25 cellular contexts compared by ENCODE assay signal in genomic region chr15:59013246-59013645, GRCh38.
"Had no signal": no experiment of that assay in that cellular context is flagged by ENCODE, and none has a peak within 500 bp of the region (broad histone marks: within the 10 kb centered on the region; RNA-seq: fewer than 3 reads in every experiment).

No MANE protein-coding gene starts in this region.

- H3K36me3 ChIP-seq: adrenal gland, gastrocnemius medialis, pancreas, uterus had no signal

- H3K4me3 ChIP-seq: adrenal gland, body of pancreas, gastrocnemius medialis, pancreas, transverse colon, uterus had no signal

- H3K36me3 Mint-ChIP-seq: activated naive CD8-positive, alpha-beta T cell; natural killer cell treated with Interleukin-12 subunit alpha and Interleukin-12 subunit beta and Interleukin-15 and Interleukin-18, amount 100 ng/mL, for 72 hours had no signal

- H3K27ac Mint-ChIP-seq: activated naive CD8-positive, alpha-beta T cell; activated T-cell treated with anti-CD3 and anti-CD28 coated beads, Interleukin-2, amount 50 U/mL, for 24 hours; activated T-helper 2 cell treated with anti-CD3 and anti-CD28 coated beads, Interferon-gamma antibody, Interleukin-2, Interleukin-4, amounts not matched to agents 10 μg/mL and 5 μg/mL and 100 μg/mL, durations not matched to agents 14 hours and 24 hours and 36 hours; dendritic cell treated with granulocyte-macrophage colony-stimulating factor and Interleukin-4, amounts not matched to agents 40 ng/mL and 50 ng/mL, for 4 days; natural killer cell treated with Interleukin-12 subunit alpha and Interleukin-12 subunit beta and Interleukin-15 and Interleukin-18, amount 100 ng/mL, for 72 hours; stimulated activated naive CD8-positive, alpha-beta T cell treated with anti-CD3 and anti-CD28 coated beads, Interleukin-15, amount 100 ng/mL, for 72 hours had no signal

- ATAC-seq: body of pancreas; esophagus mucosa; gastrocnemius medialis; left ventricle myocardium superior; natural killer cell treated with Interleukin-12 subunit alpha and Interleukin-12 subunit beta and Interleukin-15 and Interleukin-18, amount 100 ng/mL, for 72 hours; pancreas; right cardiac atrium; stimulated activated naive CD8-positive, alpha-beta T cell treated with anti-CD3 and anti-CD28 coated beads, Interleukin-15, amount 100 ng/mL, for 72 hours had no signal

- H3K9me3 Mint-ChIP-seq: activated T-cell treated with anti-CD3 and anti-CD28 coated beads, Interleukin-2, amount 50 U/mL, for 24 hours; activated T-helper 2 cell treated with anti-CD3 and anti-CD28 coated beads, Interferon-gamma antibody, Interleukin-2, Interleukin-4, amounts not matched to agents 10 μg/mL and 5 μg/mL and 100 μg/mL, durations not matched to agents 14 hours and 24 hours and 36 hours; dendritic cell treated with granulocyte-macrophage colony-stimulating factor and Interleukin-4, amounts not matched to agents 40 ng/mL and 50 ng/mL, for 4 days; natural killer cell treated with Interleukin-12 subunit alpha and Interleukin-12 subunit beta and Interleukin-15 and Interleukin-18, amount 100 ng/mL, for 72 hours; stimulated activated naive CD8-positive, alpha-beta T cell treated with anti-CD3 and anti-CD28 coated beads, Interleukin-15, amount 100 ng/mL, for 72 hours had no signal

- H3K4me3 Mint-ChIP-seq: activated naive CD8-positive, alpha-beta T cell; activated T-cell treated with anti-CD3 and anti-CD28 coated beads, Interleukin-2, amount 50 U/mL, for 24 hours; dendritic cell treated with granulocyte-macrophage colony-stimulating factor and Interleukin-4, amounts not matched to agents 40 ng/mL and 50 ng/mL, for 4 days; natural killer cell treated with Interleukin-12 subunit alpha and Interleukin-12 subunit beta and Interleukin-15 and Interleukin-18, amount 100 ng/mL, for 72 hours; stimulated activated naive CD8-positive, alpha-beta T cell treated with anti-CD3 and anti-CD28 coated beads, Interleukin-15, amount 100 ng/mL, for 72 hours had no signal

- H3K27me3 Mint-ChIP-seq: activated naive CD8-positive, alpha-beta T cell; activated T-cell treated with anti-CD3 and anti-CD28 coated beads, Interleukin-2, amount 50 U/mL, for 24 hours; dendritic cell treated with granulocyte-macrophage colony-stimulating factor and Interleukin-4, amounts not matched to agents 40 ng/mL and 50 ng/mL, for 4 days; natural killer cell treated with Interleukin-12 subunit alpha and Interleukin-12 subunit beta and Interleukin-15 and Interleukin-18, amount 100 ng/mL, for 72 hours; stimulated activated naive CD8-positive, alpha-beta T cell treated with anti-CD3 and anti-CD28 coated beads, Interleukin-15, amount 100 ng/mL, for 72 hours had no signal

- FAIRE-seq: endothelial cell of umbilical vein, pancreas had no signal

- H3K4me1 ChIP-seq: adrenal gland, body of pancreas, uterus had no signal

- DNase-seq: activated CD8-positive, alpha-beta memory T cell treated with anti-CD3 and anti-CD28 coated beads for 24 hours; activated CD8-positive, alpha-beta memory T cell treated with anti-CD3 and anti-CD28 coated beads, Interleukin-2, amount 50 U/mL, for 4 hours; activated naive CD4-positive, alpha-beta T cell; activated T-cell treated with anti-CD3 and anti-CD28 coated beads, Interleukin-2, amount 50 U/mL, for 24 hours; adrenal gland; body of pancreas; effector CD4-positive, alpha-beta T cell; gastrocnemius medialis; hippocampal formation; left ventricle myocardium superior; mammary epithelial cell; midbrain; pancreas; right cardiac atrium; stimulated activated CD4-positive, alpha-beta T cell treated with anti-CD3 and anti-CD28 coated beads, Interleukin-12 subunit alpha, Interleukin-12 subunit beta, amount 100 ng/mL, for 4 hours; stimulated activated naive CD8-positive, alpha-beta T cell treated with anti-CD3 and anti-CD28 coated beads, Interleukin-15, amount 100 ng/mL, for 72 hours; T-helper 9 cell; transverse colon; uterus had no signal

- H3K9me3 ChIP-seq: adrenal gland, body of pancreas, gastrocnemius medialis, pancreas, transverse colon, uterus had no signal

- H3K27me3 ChIP-seq: adrenal gland, body of pancreas, gastrocnemius medialis, pancreas, transverse colon, uterus had no signal

- H3K27ac ChIP-seq: adrenal gland, body of pancreas, gastrocnemius medialis, pancreas, transverse colon, uterus had no signal
